8 cellular contexts compared by ENCODE assay signal in the genomic region with DNA sequence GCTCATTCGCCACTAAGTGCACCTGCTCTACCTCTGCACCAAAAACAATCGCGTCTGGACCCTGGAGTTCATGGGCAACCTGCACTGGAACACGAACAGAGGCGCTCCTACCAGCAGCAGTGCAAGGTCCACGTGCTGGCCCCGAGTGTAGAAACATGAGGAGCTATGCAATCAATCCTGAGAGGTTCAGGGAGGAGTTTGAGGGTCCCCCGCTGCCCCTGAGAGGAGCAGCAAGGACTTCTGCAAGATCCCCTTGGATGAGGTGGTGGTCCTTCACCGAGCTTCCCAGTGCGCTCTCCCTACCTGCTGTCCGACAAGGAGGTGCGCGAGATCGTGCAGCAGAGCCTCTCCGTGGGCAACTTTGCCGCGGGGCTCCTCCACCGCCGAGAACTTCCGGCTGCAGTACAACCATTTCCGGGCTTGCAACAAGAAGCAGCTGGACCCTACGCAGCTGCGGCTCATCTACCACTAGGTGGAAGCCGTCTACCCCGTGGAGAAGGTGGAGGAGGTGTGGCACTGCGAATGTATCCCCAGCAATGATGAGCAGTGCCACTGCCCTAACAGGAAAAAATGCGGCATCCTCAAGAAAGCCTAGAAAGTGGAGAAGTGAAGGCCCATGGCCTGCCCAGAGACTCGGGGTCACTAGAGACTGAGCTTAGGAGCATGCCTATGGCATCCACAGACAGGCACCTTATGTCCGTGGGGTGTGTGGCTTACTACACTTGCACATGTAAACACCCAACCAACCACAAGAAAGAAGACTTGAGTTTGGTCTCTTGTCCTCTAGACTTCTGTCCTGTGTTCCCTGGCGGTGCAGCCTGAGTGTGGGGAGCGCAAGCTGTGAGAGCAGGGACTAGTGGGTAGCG. TPM values are rescaled to one million over a fixed set of nuclear protein-coding genes. Genes with fewer than 3 reads are reported as not detected.
A peak's percentile ranks its signal among the peaks of the same experiment; 100 is the strongest.
DNase-seq lines count a peak whose midpoint lies in the region; ATAC-seq and TF ChIP-seq lines count a peak whose summit lies in the region.
"Not testable (repeated sequence)": the region's sequence is repeated elsewhere in the genome, so short reads cannot be mapped to it uniquely, and the experiment has no call there.

No MANE protein-coding gene starts in this region.

- intact Hi-C loops in right cardiac atrium (cut with DNase I), result not testable (repeated sequence)

- not testable (repeated sequence) for H3K9me3 ChIP-seq in T-helper 17 cell (ENCODE audit: control insufficient read depth, low read length, poor library complexity, severe bottlenecking); right cardiac atrium (ENCODE audit: control insufficient read depth, low read length)

- not testable (repeated sequence) for H3K4me1 Mint-ChIP-seq in T-helper 17 cell; activated naive CD8-positive, alpha-beta T cell treated with anti-CD3 and anti-CD28 coated beads, Interleukin-2, amount 10 ng/mL, durations not matched to agents 7 days and 5 days

- ATAC-seq in GM19023 (IDR thresholded peaks at IDR 0.05; ENCODE audit: unreplicated experiment) (peak; percentile 99), HG02943 (IDR thresholded peaks at IDR 0.05; ENCODE audit: low read depth, unreplicated experiment) (peak; percentile 97), T-helper 17 cell (peak; percentile 91), right cardiac atrium (peak; percentile 69 to 90)
- ATAC-seq in activated naive CD8-positive, alpha-beta T cell treated with anti-CD3 and anti-CD28 coated beads, Interleukin-2, amount 10 ng/mL, durations not matched to agents 7 days and 5 days (ENCODE audit: low read depth), result peak; percentile 98

- POLR2A ChIA-PET in activated naive CD8-positive, alpha-beta T cell treated with anti-CD3 and anti-CD28 coated beads, Interleukin-2, amount 10 ng/mL, durations not matched to agents 7 days and 5 days (lab: Charles Lee), result interaction anchor here (0.6 to 2.0 kb wide), 6 partner anchors 9 to 148 kb away, joined by 3 to 14 read pairs (median 5); partner anchors contain the start of genes ASAH2B and SGMS1

- H3K4me1 ChIP-seq in right cardiac atrium (ENCODE audit: control insufficient read depth, insufficient read depth, low read length), result not testable (repeated sequence)

- not testable (repeated sequence) for H3K9me3 Mint-ChIP-seq in activated naive CD8-positive, alpha-beta T cell treated with anti-CD3 and anti-CD28 coated beads, Interleukin-2, amount 10 ng/mL, durations not matched to agents 7 days and 5 days

- peak overlapping the region; percentile 62 for H3K4me3 ChIP-seq in NB4 (ENCODE audit: low read depth, low read length)
- not testable (repeated sequence) for H3K4me3 ChIP-seq in right cardiac atrium (ENCODE audit: low read length)

- H3K36me3 Mint-ChIP-seq in T-helper 17 cell (ENCODE audit: low read depth); activated naive CD8-positive, alpha-beta T cell treated with anti-CD3 and anti-CD28 coated beads, Interleukin-2, amount 10 ng/mL, durations not matched to agents 7 days and 5 days: not testable (repeated sequence)

- TF ChIP-seq POLR2A in NB4 (IDR thresholded peaks at IDR 0.05; ENCODE audit: extremely low read depth, insufficient read length), result not testable (repeated sequence)

- DNase-seq in CD1c-positive myeloid dendritic cell (ENCODE audit: extremely low spot score), result peak; percentile 24
- DNase-seq in NB4 (ENCODE audit: low read depth), result peak; percentile 66
- peak in 2 of 3 donors; percentile 11 to 36 for DNase-seq in T-helper 17 cell
- peak; percentile 72 for DNase-seq in activated naive CD8-positive, alpha-beta T cell treated with anti-CD3 and anti-CD28 coated beads, Interleukin-2, amount 10 ng/mL, durations not matched to agents 7 days and 5 days
- DNase-seq in right cardiac atrium, result peak in 2 of 3 donors; percentile 49 to 80
- peak; percentile 51 to 55 for DNase-seq in stimulated activated CD4-positive, alpha-beta T cell treated with anti-CD3 and anti-CD28 coated beads, Interleukin-2, amount 100 ng/mL, for 48 hours

- WGBS in right cardiac atrium, result 65% methylated on average over 32 of the region's 32 CpGs

- H3K27me3 ChIP-seq in right cardiac atrium (ENCODE audit: control insufficient read depth, insufficient read depth), result not testable (repeated sequence)

- peak overlapping the region; percentile 85 for H3K4me3 Mint-ChIP-seq in T-helper 17 cell
- H3K4me3 Mint-ChIP-seq in activated naive CD8-positive, alpha-beta T cell treated with anti-CD3 and anti-CD28 coated beads, Interleukin-2, amount 10 ng/mL, durations not matched to agents 7 days and 5 days, result peak overlapping the region; percentile 88

- not testable (repeated sequence) for H3K27ac ChIP-seq in right cardiac atrium (ENCODE audit: low read length)

- H3K27me3 Mint-ChIP-seq in T-helper 17 cell; activated naive CD8-positive, alpha-beta T cell treated with anti-CD3 and anti-CD28 coated beads, Interleukin-2, amount 10 ng/mL, durations not matched to agents 7 days and 5 days: not testable (repeated sequence)

- peak; percentile 54 for TF ChIP-seq CTCF in NB4 (IDR thresholded peaks at IDR 0.05; ENCODE audit: low read depth, low read length)

- peak overlapping the region; percentile 67 for H3K27ac Mint-ChIP-seq in T-helper 17 cell
- H3K27ac Mint-ChIP-seq in activated naive CD8-positive, alpha-beta T cell treated with anti-CD3 and anti-CD28 coated beads, Interleukin-2, amount 10 ng/mL, durations not matched to agents 7 days and 5 days, result peak overlapping the region; percentile 87

RNA-seq across cellular contexts. Expression of gene SGMS1, which starts 36.3 kb away (rescaled TPM):
- total RNA-seq in T-helper 17 cell (10 to 100 TPM; 45.3 to 51.3 TPM), right cardiac atrium (10 to 100 TPM; 24.5 to 26.0 (median 24.9) TPM)
- total RNA-seq in activated naive CD8-positive, alpha-beta T cell treated with anti-CD3 and anti-CD28 coated beads, Interleukin-2, amount 10 ng/mL, durations not matched to agents 7 days and 5 days, result 10 to 100 TPM; 20.4 to 21.0 TPM
- 12.0 TPM for polyA plus RNA-seq in right cardiac atrium
